In the genomic region with DNA sequence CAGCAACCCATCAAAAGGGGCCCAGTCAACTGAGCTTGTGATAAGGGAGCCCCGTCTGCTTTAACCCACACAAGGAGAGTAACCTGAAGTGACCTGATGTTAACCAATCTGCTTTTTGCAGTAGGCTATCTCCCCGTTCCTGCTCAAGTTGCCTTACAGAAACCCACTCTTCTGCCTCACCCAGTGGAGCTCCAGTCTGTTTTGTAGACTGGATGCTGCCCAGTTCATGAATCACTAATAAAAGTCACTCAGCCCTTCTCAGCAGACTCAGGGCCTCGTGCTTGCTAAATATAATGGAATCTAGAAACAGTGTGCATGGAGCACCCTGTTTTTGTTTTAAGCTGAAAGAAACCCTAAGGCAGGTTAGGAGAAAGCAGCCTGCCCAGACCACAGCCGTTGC, we compare ENCODE assay signal across 16 cellular contexts.
DNase-seq lines count a peak whose midpoint lies in the region; ATAC-seq, FAIRE-seq and TF ChIP-seq lines count a peak whose summit lies in the region.
"Had no signal": no experiment of that assay in that cellular context is flagged by ENCODE, and none has a peak within 500 bp of the region (broad histone marks: within the 10 kb centered on the region; RNA-seq: fewer than 3 reads in every experiment).

No MANE protein-coding gene starts in this region.

- in situ Hi-C loops in GM23248 (cut with MboI): no loop called here

- no peaks in the 10 kb centered on the region for H3F3A ChIP-seq in GM23248 (ENCODE audit: insufficient read depth)

- H3K4me3 ChIP-seq in GM23248 (no peak overlapping the region), bronchial epithelial cell (ENCODE audit: low read depth, low read length) (no peak overlapping the region), Karpas-422 (ENCODE audit: low read length) (no peak overlapping the region)
- H3K4me3 ChIP-seq: A549 had no signal

- no peaks in the 10 kb centered on the region for H3K9me3 ChIP-seq in GM23248 (ENCODE audit: low read depth)
- no peaks in the 10 kb centered on the region for H3K9me3 ChIP-seq in Karpas-422 (ENCODE audit: low read length)
- H3K9me3 ChIP-seq: A549, BE2C, Caco-2 had no signal

- H3K9me3 Mint-ChIP-seq in nephron: no peaks in the 10 kb centered on the region
- H3K9me3 Mint-ChIP-seq: CD8-positive, alpha-beta memory T cell had no signal

- no peak overlapping the region for H3K4me3 Mint-ChIP-seq in nephron
- H3K4me3 Mint-ChIP-seq: CD8-positive, alpha-beta memory T cell had no signal

- H3K4me2 ChIP-seq in GM23248 (ENCODE audit: unreplicated experiment) (no peak overlapping the region), Karpas-422 (ENCODE audit: low read depth, low read length, poor library complexity, severe bottlenecking) (no peak overlapping the region)
- H3K4me2 ChIP-seq: A549 had no signal

- H3K27ac ChIP-seq in GM23248: no peak overlapping the region
- H3K27ac ChIP-seq in Karpas-422 (ENCODE audit: low read length): no peak overlapping the region
- H3K27ac ChIP-seq: A549, C4-2B had no signal

- no peaks in the 10 kb centered on the region for H3K36me3 Mint-ChIP-seq in nephron (ENCODE audit: low read depth)

- no peaks in the 10 kb centered on the region for H3K27me3 ChIP-seq in GM23248 (replicated peaks; ENCODE audit: insufficient read depth)
- H3K27me3 ChIP-seq in bronchial epithelial cell (ENCODE audit: control insufficient read depth, insufficient read depth, low read length): no peaks in the 10 kb centered on the region
- no peaks in the 10 kb centered on the region for H3K27me3 ChIP-seq in Karpas-422 (ENCODE audit: low read length)
- H3K27me3 ChIP-seq: BE2C had no signal

- H3K9me2 ChIP-seq in GM23248 (ENCODE audit: insufficient read depth): no peaks in the 10 kb centered on the region
- no peaks in the 10 kb centered on the region for H3K9me2 ChIP-seq in Karpas-422 (replicated peaks; ENCODE audit: insufficient read depth, low read length)

- H2AFZ ChIP-seq in GM23248 (no peak overlapping the region), Karpas-422 (ENCODE audit: low read length) (no peak overlapping the region)

- H4K20me1 ChIP-seq in GM23248 (ENCODE audit: insufficient read depth) (no peaks in the 10 kb centered on the region), Karpas-422 (ENCODE audit: insufficient read depth, low read depth, low read length) (no peaks in the 10 kb centered on the region)

- H3K9ac ChIP-seq in GM23248: no peak overlapping the region
- H3K9ac ChIP-seq in Karpas-422 (ENCODE audit: low read length): no peak overlapping the region

- H3K4me1 ChIP-seq in GM23248 (ENCODE audit: insufficient read depth) (no peaks in the 10 kb centered on the region), Karpas-422 (ENCODE audit: low read length) (no peaks in the 10 kb centered on the region)
- H3K4me1 ChIP-seq: A549, BE2C, Caco-2 had no signal

- no peak for ATAC-seq in HG03039 (IDR thresholded peaks at IDR 0.05; ENCODE audit: unreplicated experiment)
- ATAC-seq: A549, HCT116 had no signal

- H3K36me3 ChIP-seq in GM23248 (ENCODE audit: low read depth): no peaks in the 10 kb centered on the region
- no peaks in the 10 kb centered on the region for H3K36me3 ChIP-seq in bronchial epithelial cell (ENCODE audit: control insufficient read depth, insufficient read depth, low read length)
- no peaks in the 10 kb centered on the region for H3K36me3 ChIP-seq in Karpas-422 (ENCODE audit: insufficient read depth, low read length)
- H3K36me3 ChIP-seq: BE2C had no signal

- H3K79me2 ChIP-seq in GM23248 (ENCODE audit: insufficient read depth) (no peaks in the 10 kb centered on the region), Karpas-422 (ENCODE audit: low read length) (no peaks in the 10 kb centered on the region)

- 74 to 87% methylated on average over 4 of the region's 4 CpGs for WGBS in GM23248 (ENCODE audit: low coverage in 1 of 2, low lambda C conversion rate in 2 of 2, missing lambda C conversion rate in 2 of 2), 2 experiments

- FAIRE-seq in bronchial epithelial cell (lab: Jason Lieb, UNC): peak; percentile 76
- FAIRE-seq: A549, H54 had no signal

- DNase-seq in GM23248 (peak; percentile 12), bronchial epithelial cell (ENCODE audit: low read depth) (no peak), 8988T (no peak), NCI-H226 (no peak), Karpas-422 (no peak)
- DNase-seq: BE2C; Caco-2; CD8-positive, alpha-beta memory T cell; GF-D8; IMR-90 had no signal

- TF ChIP-seq CTCF in bronchial epithelial cell (IDR thresholded peaks at IDR 0.05; ENCODE audit: insufficient read depth, low read length, severe bottlenecking) (no peak), nephron (IDR thresholded peaks at IDR 0.05; ENCODE audit: unreplicated experiment in 3 of 3) (no peak)

- peak overlapping the region in 2 of 3 experiments; percentile 88 to 96 for H3K27ac Mint-ChIP-seq in nephron

- H3K4me1 Mint-ChIP-seq in nephron: peaks cover 10% of the 10 kb centered on the region

- peaks cover 7% of the 10 kb centered on the region for H3K27me3 Mint-ChIP-seq in nephron (ENCODE audit: low read depth)
